In the genomic region with DNA sequence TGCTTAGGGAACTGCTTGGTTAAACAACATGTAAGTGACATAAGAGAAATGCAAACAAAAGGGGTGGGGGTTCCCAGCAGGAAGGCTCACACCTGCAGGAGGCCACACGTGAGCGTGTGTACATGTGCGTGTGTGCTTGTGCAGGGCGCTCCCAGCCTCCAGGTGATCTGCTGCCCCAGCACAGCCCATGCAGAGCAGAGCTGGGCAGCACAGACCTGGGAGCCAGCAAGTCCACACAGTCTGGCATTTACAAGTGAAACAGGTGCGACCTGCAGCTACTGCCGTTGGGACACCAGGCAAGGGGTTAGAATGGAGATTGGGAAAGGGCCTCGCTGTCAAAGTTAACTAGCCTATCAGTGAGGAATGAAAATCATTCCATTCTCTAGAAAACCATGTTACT, we compare ENCODE assay signal across 17 cellular contexts. TPM values are rescaled to one million over a fixed set of nuclear protein-coding genes. Genes with fewer than 3 reads are reported as not detected.
DNase-seq lines count a peak whose midpoint lies in the region; ATAC-seq, FAIRE-seq and TF ChIP-seq lines count a peak whose summit lies in the region.
"Had no signal": no experiment of that assay in that cellular context is flagged by ENCODE, and none has a peak within 500 bp of the region (broad histone marks: within the 10 kb centered on the region; RNA-seq: fewer than 3 reads in every experiment).

No MANE protein-coding gene starts in this region.

- FAIRE-seq in H54 (lab: Jason Lieb, UNC), result no peak
- FAIRE-seq: bronchial epithelial cell, GM12878, islet of Langerhans had no signal

- peak; percentile 45 to 91 (median 77) for DNase-seq in NCI-H1417 (lab: John Stamatoyannopoulos, UW)
- peak; percentile 97 for DNase-seq in NCI-H69 (lab: John Stamatoyannopoulos, UW)
- peak; percentile 26 for DNase-seq in iPS-NIHi7 (ENCODE audit: extremely low spot score)
- no peak for DNase-seq in C1 segment of cervical spinal cord (lab: John Stamatoyannopoulos, UW)
- DNase-seq in H54 (ENCODE audit: insufficient read length, low spot score), result no peak
- DNase-seq: activated naive CD4-positive, alpha-beta T cell treated with anti-CD3 and anti-CD28 coated beads for 36 hours; NCI-H1092 treated with DMSO at 0.1 percent for 48 hours; OCI-M1; psoas muscle; stimulated activated CD4-positive, alpha-beta T cell treated with anti-CD3 and anti-CD28 coated beads, Interleukin-15, amount 100 ng/mL, for 24 hours had no signal

- no peak for ATAC-seq in HG03520 (IDR thresholded peaks at IDR 0.05; ENCODE audit: unreplicated experiment)
- ATAC-seq: gastroesophageal sphincter, GM12878, psoas muscle had no signal

- no peak for TF ChIP-seq POLR2A in H54 (IDR thresholded peaks at IDR 0.05; ENCODE audit: low read depth, low read length)

- H3K27ac ChIP-seq in temporal lobe (ENCODE audit: low read depth, low read length), result peak overlapping the region; percentile 58
- H3K27ac ChIP-seq: BLaER1, gastroesophageal sphincter, psoas muscle had no signal

RNA-seq across cellular contexts. Expression of a gene that starts 41.8 kb away (rescaled TPM):
- total RNA-seq in temporal lobe, result 8.6 TPM

Comparison
In these comparisons a context has a peak if more than half of its experiments do, and no peak if none do; other contexts are left out.
1. DNase-seq: peak in NCI-H1417 (3 of 3), NCI-H69 (single experiment) and iPS-NIHi7 (single experiment); none in C1 segment of cervical spinal cord (0 of 14) and H54 (single experiment).